ENCODE assay signal across 12 cellular contexts in genomic region chr17:80024206-80024972, GRCh38. TPM values are rescaled to one million over a fixed set of nuclear protein-coding genes. Genes with fewer than 3 reads are reported as not detected.
DNase-seq lines count a peak whose midpoint lies in the region; ATAC-seq, FAIRE-seq and TF ChIP-seq lines count a peak whose summit lies in the region.
"Had no signal": no experiment of that assay in that cellular context is flagged by ENCODE, and none has a peak within 500 bp of the region (broad histone marks: within the 10 kb centered on the region; RNA-seq: fewer than 3 reads in every experiment).

No MANE protein-coding gene starts in this region.

- H2AFZ ChIP-seq in GM12878 (ENCODE audit: control insufficient read depth, low read depth, low read length), result no peak overlapping the region
- H2AFZ ChIP-seq in mesenchymal stem cell (ENCODE audit: low read depth, low read length), result no peak overlapping the region

- in situ Hi-C loops in GM12878 (cut with MboI), result no loop called here

- no peak for ATAC-seq in GM12878
- no peak for ATAC-seq in HG03378 (IDR thresholded peaks at IDR 0.05; ENCODE audit: unreplicated experiment)
- ATAC-seq: activated CD4-positive, alpha-beta T cell treated with anti-CD3 and anti-CD28 coated beads for 36 hours had no signal

- CTCF ChIA-PET in GM12878 (lab: Yijun Ruan, JAX), result no interaction called here

- H3K9ac ChIP-seq in GM12878 (ENCODE audit: control insufficient read depth, insufficient read depth, low read length), result no peak overlapping the region
- H3K9ac ChIP-seq in mesenchymal stem cell (ENCODE audit: low read length), result peak overlapping the region; percentile 20
- H3K9ac ChIP-seq in subcutaneous abdominal adipose tissue (ENCODE audit: low read length in 5 of 5), result peak overlapping the region in 3 of 5 donors; percentile 0 to 17 (median 14)

- H3K4me3 ChIP-seq in GM12878 (no peak overlapping the region), mesenchymal stem cell (ENCODE audit: insufficient read depth in 1 of 2, low read depth in 1 of 2, low read length in 2 of 2) (peak overlapping the region in 1 of 2 experiments; percentile 3), subcutaneous abdominal adipose tissue (ENCODE audit: low read depth in 1 of 5, low read length in 5 of 5) (peak overlapping the region in 4 of 5 donors; percentile 8 to 28 (median 25))

- RAD21 ChIA-PET in GM12878 (lab: Charles Lee; ENCODE audit: unreplicated experiment), result no interaction called here

- H3K18ac ChIP-seq in mesenchymal stem cell (ENCODE audit: low read depth in 1 of 2, low read length in 2 of 2), result peak overlapping the region in 1 of 2 experiments; percentile 14

- peak; percentile 100 for FAIRE-seq in HTR-8/SVneo (lab: Jason Lieb, UNC)
- peak; percentile 98 for FAIRE-seq in GM12878 (lab: Jason Lieb, UNC)

- WGBS in GM12878 (ENCODE audit: insufficient coverage, insufficient replicate concordance, low lambda C conversion rate, missing lambda C conversion rate), result 46% methylated on average over 9 of the region's 10 CpGs
- WGBS in mesenchymal stem cell, result 62% methylated on average over 10 of the region's 10 CpGs

- H3K4me2 ChIP-seq in GM12878 (ENCODE audit: control insufficient read depth, insufficient read depth), result no peak overlapping the region
- no peak overlapping the region for H3K4me2 ChIP-seq in mesenchymal stem cell (ENCODE audit: low read length, poor library complexity, severe bottlenecking)

- peaks cover 48% of the 10 kb centered on the region for H3K79me1 ChIP-seq in mesenchymal stem cell (replicated peaks; ENCODE audit: low read length, poor library complexity, severe bottlenecking)

- H4K20me1 ChIP-seq in GM12878 (ENCODE audit: control insufficient read depth, insufficient read depth), result no peaks in the 10 kb centered on the region

- H3K9me3 ChIP-seq in GM12878 (replicated peaks; ENCODE audit: control insufficient read depth, insufficient read depth, low read length) (no peaks in the 10 kb centered on the region), mesenchymal stem cell (ENCODE audit: control insufficient read depth, low read length) (no peaks in the 10 kb centered on the region), subcutaneous abdominal adipose tissue (ENCODE audit: control insufficient read depth in 5 of 5, low read length in 5 of 5) (no peaks in the 10 kb centered on the region)

- no peak for TF ChIP-seq RAD21 in GM12878 (IDR thresholded peaks at IDR 0.05; ENCODE audit: insufficient read depth, low read depth, low read length)

- H4K91ac ChIP-seq in mesenchymal stem cell (ENCODE audit: low read length), result peak overlapping the region; percentile 83

- BruUV-seq in GM12878 (replicated peaks; lab: Mats Ljungman, UMichigan), result no TSS peak

- peak overlapping the region; percentile 52 for H4K8ac ChIP-seq in mesenchymal stem cell (ENCODE audit: low read length)

- peak overlapping the region; percentile 3 to 94 for H2BK12ac ChIP-seq in mesenchymal stem cell (ENCODE audit: low read length in 2 of 2)

- no peaks in the 10 kb centered on the region for H3K79me2 ChIP-seq in GM12878 (ENCODE audit: control insufficient read depth, insufficient read depth, low read length)

- no peak for TF ChIP-seq EP300 in GM12878 (IDR thresholded peaks at IDR 0.05; ENCODE audit: borderline replicate concordance in 1 of 2, control insufficient read depth in 1 of 2, low read depth in 2 of 2, low read length in 2 of 2)

- no peaks in the 10 kb centered on the region; a peak in 1 of 4 replicates for H3K27me3 ChIP-seq in GM12878 (replicated peaks in 1 of 2; ENCODE audit: control insufficient read depth in 2 of 2, insufficient read depth in 2 of 2, low read length in 1 of 2)
- H3K27me3 ChIP-seq in mesenchymal stem cell (ENCODE audit: control insufficient read depth in 1 of 2, insufficient read depth in 1 of 2, low read length in 2 of 2), result no peaks in the 10 kb centered on the region
- H3K27me3 ChIP-seq in subcutaneous abdominal adipose tissue (ENCODE audit: control insufficient read depth in 5 of 5, insufficient read depth in 4 of 5, low read length in 5 of 5), result no peaks in the 10 kb centered on the region

- H3K23ac ChIP-seq in mesenchymal stem cell (ENCODE audit: low read length in 2 of 2), result peak overlapping the region; percentile 53 to 67

- peak overlapping the region in 1 of 2 experiments; percentile 41 for H3K14ac ChIP-seq in mesenchymal stem cell (ENCODE audit: low read length in 2 of 2)

- DNase-seq in HTR-8/SVneo (ENCODE audit: insufficient read length, low spot score), result no peak
- DNase-seq in GM12878 (ENCODE audit: low read depth, low spot score), result no peak
- peak; percentile 13 for DNase-seq in mesenchymal stem cell
- DNase-seq in stimulated activated naive CD4-positive, alpha-beta T cell (lab: John Stamatoyannopoulos, UW), result no peak
- DNase-seq in hepatic stellate cell (ENCODE audit: low spot score), result no peak
- no peak for DNase-seq in SKM-1 treated with dmso at 0.1 percent for 144 hours (lab: John Stamatoyannopoulos, UW; ENCODE audit: unreplicated experiment)
- DNase-seq: activated CD4-positive, alpha-beta T cell treated with anti-CD3 and anti-CD28 coated beads for 36 hours; activated T-cell treated with anti-CD3 and anti-CD28 coated beads for 4 hours; NCI-H748 treated with DMSO at 0.1 percent for 48 hours; T-helper 2 cell had no signal

- SMC1A ChIA-PET in GM12878 (lab: Charles Lee; ENCODE audit: uncharacterized antibody, unreplicated experiment), result no interaction called here

- H2BK5ac ChIP-seq in mesenchymal stem cell (ENCODE audit: low read depth, low read length, poor library complexity, severe bottlenecking), result no peak overlapping the region

- no peaks in the 10 kb centered on the region for H3K4me1 ChIP-seq in GM12878 (ENCODE audit: control insufficient read depth, insufficient read depth, low read length)
- peaks cover 28% of the 10 kb centered on the region for H3K4me1 ChIP-seq in mesenchymal stem cell (ENCODE audit: control insufficient read depth, insufficient read depth, low read depth, low read length)
- H3K4me1 ChIP-seq in subcutaneous abdominal adipose tissue (ENCODE audit: control insufficient read depth in 5 of 5, insufficient read depth in 5 of 5, low read length in 5 of 5), result peaks cover 12 to 72% (median 59%) of the 10 kb centered on the region in 5 donors

- intact Hi-C loops in GM12878 (cut with micrococcal nuclease; ENCODE audit: unreplicated experiment), result no loop called here

- peak overlapping the region in 1 of 2 experiments; percentile 24 for H3K4ac ChIP-seq in mesenchymal stem cell (ENCODE audit: low read depth in 1 of 2, low read length in 2 of 2)

- H3K27ac ChIP-seq in GM12878 (ENCODE audit: control insufficient read depth, insufficient read depth) (no peak overlapping the region), mesenchymal stem cell (ENCODE audit: low read length, poor library complexity, severe bottlenecking) (no peak overlapping the region), subcutaneous abdominal adipose tissue (ENCODE audit: low read depth, low read length) (peak overlapping the region; percentile 46)

- no peak overlapping the region for H2BK15ac ChIP-seq in mesenchymal stem cell (ENCODE audit: low read depth, poor library complexity, severe bottlenecking)

- no peak overlapping the region for H2AK5ac ChIP-seq in mesenchymal stem cell (ENCODE audit: low read length, severe bottlenecking)

- H3K36me3 ChIP-seq in GM12878 (ENCODE audit: control insufficient read depth in 2 of 2, insufficient read depth in 2 of 2, low read length in 1 of 2) (no peaks in the 10 kb centered on the region), mesenchymal stem cell (ENCODE audit: control insufficient read depth in 1 of 2, insufficient read depth in 2 of 2, low read depth in 1 of 2, low read length in 2 of 2) (peaks cover 0 to 22% of the 10 kb centered on the region in 2 experiments), subcutaneous abdominal adipose tissue (ENCODE audit: control insufficient read depth in 5 of 5, insufficient read depth in 5 of 5, low read length in 5 of 5) (no peaks in the 10 kb centered on the region)

- no peak for TF ChIP-seq POLR2A in GM12878 (IDR thresholded peaks at IDR 0.05; ENCODE audit: low read depth, low read length)

- no peak for TF ChIP-seq CTCF in GM12878 (IDR thresholded peaks at IDR 0.05 in 2 of 3, conservative IDR thresholded peaks at IDR 0.05 in 1 of 3; ENCODE audit: control insufficient read depth in 2 of 3, extremely low read depth in 1 of 3, insufficient read depth in 1 of 3, low read depth in 3 of 3, low read length in 3 of 3)

- POLR2A ChIA-PET in GM12878 (lab: Charles Lee), result no interaction called here

- H2BK120ac ChIP-seq in mesenchymal stem cell (ENCODE audit: low read depth, low read length), result no peak overlapping the region

RNA-seq across cellular contexts. Expression of gene TBC1D16, which starts 11.3 kb away (rescaled TPM):
- 0.25 and 0.32 TPM in 2 replicates for total RNA-seq in GM12878 (2013; cell fraction: nucleolus; rRNA removed)
- total RNA-seq in GM12878 (2014; rRNA removed) (0.05 and 0.06 TPM in 2 replicates), GM12878 (2014; rRNA removed; fragmentation: Illumina TruSeq; extraction: Trizol) (0.04 TPM in 1 of 2 replicates, not detected in the other), GM12878 (2021) (0.10 and 0.13 TPM in 2 replicates)
- polyA plus RNA-seq in GM12878 (2011; ENCODE audit: low read depth), result 0.09 TPM
- polyA plus RNA-seq in GM12878 (2011; rRNA removed) (0.06 and 0.11 TPM in 2 replicates), GM12878 (2014; fragmentation: Illumina TruSeq; extraction: Trizol) (not detected in 2 replicates), GM12878 (2014; fragmentation: Nextera tagmentation; extraction: Ambion mirVana) (not detected), GM12878 (2014; rRNA removed) (0.01 TPM in 2 replicates), GM12878 (2016; fragmentation: Nextera tagmentation; extraction: Ambion mirVana) (under 1 TPM; 0.05 to 0.13 TPM)
- 0.03 and 0.17 TPM in 2 replicates for polyA plus RNA-seq in GM12878 (2011; cell fraction: cytosol; rRNA removed)
- polyA plus RNA-seq in GM12878 (2011; cell fraction: nucleus; rRNA removed), result 0.15 and 0.21 TPM in 2 replicates
- 0.09 and 0.13 TPM in 2 replicates for polyA plus RNA-seq in GM12878 (2012)
- 0.15 and 0.37 TPM in 2 replicates for polyA minus RNA-seq in GM12878 (2011; rRNA and poly(A)+ RNA removed)
- polyA minus RNA-seq in GM12878 (2011; cell fraction: cytosol; rRNA and poly(A)+ RNA removed), result 0.21 TPM in 1 of 2 replicates, not detected in the other
- 0.12 and 0.19 TPM in 2 replicates for polyA minus RNA-seq in GM12878 (2011; cell fraction: nucleus; rRNA and poly(A)+ RNA removed)
- 20.2 TPM for polyA plus RNA-seq in mesenchymal stem cell (2013, experiment 1 of 2)
- polyA plus RNA-seq in mesenchymal stem cell (2013, experiment 2 of 2), result 20.1 TPM

RNA-seq across cellular contexts. Expression of gene CCDC40, which starts 12.1 kb away (rescaled TPM):
- total RNA-seq in GM12878 (2013; cell fraction: nucleolus; rRNA removed), result not detected in 2 replicates
- total RNA-seq in GM12878 (2014; rRNA removed), result 0.06 TPM in 1 of 2 replicates, not detected in the other
- total RNA-seq in GM12878 (2014; rRNA removed; fragmentation: Illumina TruSeq; extraction: Trizol), result not detected in 2 replicates
- not detected in 2 replicates for total RNA-seq in GM12878 (2021)
- not detected for polyA plus RNA-seq in GM12878 (2011; ENCODE audit: low read depth)
- polyA plus RNA-seq in GM12878 (2011; rRNA removed), result 0.10 TPM in 1 of 2 replicates, not detected in the other
- 0.19 TPM in 1 of 2 replicates, not detected in the other for polyA plus RNA-seq in GM12878 (2011; cell fraction: cytosol; rRNA removed)
- 0.36 and 0.47 TPM in 2 replicates for polyA plus RNA-seq in GM12878 (2011; cell fraction: nucleus; rRNA removed)
- polyA plus RNA-seq in GM12878 (2012), result not detected in 2 replicates
- not detected in 2 replicates for polyA plus RNA-seq in GM12878 (2014; fragmentation: Illumina TruSeq; extraction: Trizol)
- polyA plus RNA-seq in GM12878 (2014; fragmentation: Nextera tagmentation; extraction: Ambion mirVana), result not detected
- polyA plus RNA-seq in GM12878 (2014; rRNA removed), result not detected in 2 replicates
- polyA plus RNA-seq in GM12878 (2016; fragmentation: Nextera tagmentation; extraction: Ambion mirVana), result not detected
- polyA minus RNA-seq in GM12878 (2011; rRNA and poly(A)+ RNA removed), result not detected in 2 replicates
- not detected in 2 replicates for polyA minus RNA-seq in GM12878 (2011; cell fraction: cytosol; rRNA and poly(A)+ RNA removed)
- polyA minus RNA-seq in GM12878 (2011; cell fraction: nucleus; rRNA and poly(A)+ RNA removed), result not detected in 2 replicates
- polyA plus RNA-seq in mesenchymal stem cell (2013, experiment 1 of 2), result 2.7 TPM
- polyA plus RNA-seq in mesenchymal stem cell (2013, experiment 2 of 2), result 2.8 TPM
